20 cellular contexts compared by ENCODE assay signal in the genomic region with DNA sequence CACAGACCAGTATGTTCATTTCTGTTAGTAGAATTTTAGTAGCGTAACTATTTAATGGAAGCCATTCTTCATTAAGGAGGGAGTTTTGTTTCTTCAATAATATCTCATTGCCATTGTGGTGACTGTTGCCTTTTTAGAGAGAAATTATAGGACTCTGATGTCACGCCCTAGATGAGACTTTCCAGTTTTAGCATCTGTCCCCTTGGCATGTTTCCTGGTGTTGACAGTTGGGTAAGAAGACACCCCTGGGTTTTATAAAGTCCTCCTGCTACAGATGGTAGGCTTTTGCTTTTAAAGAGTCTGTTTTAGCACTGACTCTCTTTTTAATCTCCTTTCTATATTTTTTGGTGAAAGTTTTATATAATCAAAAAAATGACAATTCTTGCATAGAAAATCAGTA. TPM values are rescaled to one million over a fixed set of nuclear protein-coding genes. Genes with fewer than 3 reads are reported as not detected.
"Had no signal": no experiment of that assay in that cellular context is flagged by ENCODE, and none has a peak within 500 bp of the region (broad histone marks: within the 10 kb centered on the region; RNA-seq: fewer than 3 reads in every experiment).

No MANE protein-coding gene starts in this region.

- H3K4me3 Mint-ChIP-seq: activated CD4-positive, alpha-beta memory T cell treated with anti-CD3 and anti-CD28 coated beads for 36 hours; activated naive CD8-positive, alpha-beta T cell treated with anti-CD3 and anti-CD28 coated beads, Interleukin-2, amount 50 U/mL, for 24 hours; activated T-cell treated with anti-CD3 and anti-CD28 coated beads, Interleukin-2, amount 50 U/mL, for 72 hours; nephron; stimulated activated naive B cell treated with anti-CD40 and anti-IgM and Interleukin-4, amounts not matched to agents 10 μg/mL and 1 μg/mL and 100 μg/mL, for 72 hours had no signal

- H3K9me3 Mint-ChIP-seq: nephron had no signal

- H3K9me3 ChIP-seq: prostate gland had no signal

- H3K27ac Mint-ChIP-seq: activated CD4-positive, alpha-beta memory T cell treated with anti-CD3 and anti-CD28 coated beads for 36 hours; activated naive CD8-positive, alpha-beta T cell treated with anti-CD3 and anti-CD28 coated beads, Interleukin-2, amount 50 U/mL, for 24 hours; activated T-cell treated with anti-CD3 and anti-CD28 coated beads, Interleukin-2, amount 50 U/mL, for 72 hours; nephron; stimulated activated naive B cell treated with anti-CD40 and anti-IgM and Interleukin-4, amounts not matched to agents 10 μg/mL and 1 μg/mL and 100 μg/mL, for 72 hours had no signal

- H3K36me3 Mint-ChIP-seq: activated CD4-positive, alpha-beta memory T cell treated with anti-CD3 and anti-CD28 coated beads for 36 hours; stimulated activated naive B cell treated with anti-CD40 and anti-IgM and Interleukin-4, amounts not matched to agents 10 μg/mL and 1 μg/mL and 100 μg/mL, for 72 hours had no signal

- DNase-seq: activated CD4-positive, alpha-beta memory T cell treated with anti-CD3 and anti-CD28 coated beads for 36 hours; activated CD4-positive, alpha-beta T cell treated with anti-CD3 and anti-CD28 coated beads for 1 hour; activated naive CD4-positive, alpha-beta T cell; activated naive CD8-positive, alpha-beta T cell treated with anti-CD3 and anti-CD28 coated beads, Interleukin-2, amount 50 U/mL, for 24 hours; activated T-cell treated with anti-CD3 and anti-CD28 coated beads, Interleukin-2, amount 50 U/mL, for 72 hours; cortex of kidney; effector CD8-positive, alpha-beta T cell; heart right ventricle; occipital lobe; stimulated activated CD4-positive, alpha-beta T cell treated with anti-CD3 and anti-CD28 coated beads, Interleukin-2, amount 100 ng/mL, for 24 hours; stimulated activated naive B cell treated with anti-CD40 and anti-IgM and Interleukin-4, amounts not matched to agents 10 μg/mL and 1 μg/mL and 100 μg/mL, for 72 hours; T1000; transverse colon had no signal

- H3K36me3 ChIP-seq: heart right ventricle, prostate gland, transverse colon had no signal

- H3K27me3 ChIP-seq: heart right ventricle, transverse colon had no signal

- H3K4me1 ChIP-seq: heart right ventricle, prostate gland, transverse colon had no signal

- H3K4me1 Mint-ChIP-seq: activated naive CD8-positive, alpha-beta T cell treated with anti-CD3 and anti-CD28 coated beads, Interleukin-2, amount 50 U/mL, for 24 hours; nephron; stimulated activated naive B cell treated with anti-CD40 and anti-IgM and Interleukin-4, amounts not matched to agents 10 μg/mL and 1 μg/mL and 100 μg/mL, for 72 hours had no signal

- H3K27me3 Mint-ChIP-seq: activated CD4-positive, alpha-beta memory T cell treated with anti-CD3 and anti-CD28 coated beads for 36 hours; activated naive CD8-positive, alpha-beta T cell treated with anti-CD3 and anti-CD28 coated beads, Interleukin-2, amount 50 U/mL, for 24 hours; stimulated activated naive B cell treated with anti-CD40 and anti-IgM and Interleukin-4, amounts not matched to agents 10 μg/mL and 1 μg/mL and 100 μg/mL, for 72 hours had no signal

- H3K4me3 ChIP-seq: heart right ventricle, prostate gland, transverse colon had no signal

- H3K27ac ChIP-seq: heart right ventricle, prostate gland, transverse colon had no signal

- ATAC-seq: activated naive CD8-positive, alpha-beta T cell treated with anti-CD3 and anti-CD28 coated beads, Interleukin-2, amount 50 U/mL, for 24 hours; activated T-cell treated with anti-CD3 and anti-CD28 coated beads, Interleukin-2, amount 50 U/mL, for 72 hours; heart right ventricle; left lobe of liver; sciatic nerve; stimulated activated naive B cell treated with anti-CD40 and anti-IgM and Interleukin-4, amounts not matched to agents 10 μg/mL and 1 μg/mL and 100 μg/mL, for 72 hours had no signal

RNA-seq across cellular contexts. Expression of a gene that starts 41.9 kb away (rescaled TPM):
- total RNA-seq: activated CD4-positive, alpha-beta memory T cell treated with anti-CD3 and anti-CD28 coated beads for 36 hours; activated T-cell treated with anti-CD3 and anti-CD28 coated beads, Interleukin-2, amount 50 U/mL, for 72 hours; astrocyte; fibroblast of lung; subcutaneous adipose tissue had no signal
